9 cellular contexts compared by ENCODE assay signal in genomic region chr11:75492181-75492820, GRCh38. TPM values are rescaled to one million over a fixed set of nuclear protein-coding genes. Genes with fewer than 3 reads are reported as not detected.
DNase-seq lines count a peak whose midpoint lies in the region; ATAC-seq and TF ChIP-seq lines count a peak whose summit lies in the region.
"Had no signal": no experiment of that assay in that cellular context is flagged by ENCODE, and none has a peak within 500 bp of the region (broad histone marks: within the 10 kb centered on the region; RNA-seq: fewer than 3 reads in every experiment).

No MANE protein-coding gene starts in this region.

- peak overlapping the region; percentile 82 for H3K27ac Mint-ChIP-seq in activated T-helper 1 cell treated with anti-CD3 and anti-CD28 coated beads, Interleukin-12 subunit alpha, Interleukin-12 subunit beta, Interleukin-2, Interleukin-4 antibody, amounts not matched to agents 30 ng/mL and 10 ng/mL and 1 ng/mL, durations not matched to agents 14 hours and 24 hours and 36 hours

- no peaks in the 10 kb centered on the region for H4K20me1 ChIP-seq in PC-9 (ENCODE audit: insufficient read depth)

- H3K9me3 ChIP-seq in PC-9 (ENCODE audit: insufficient read depth, low read depth): no peaks in the 10 kb centered on the region

- peak overlapping the region; percentile 50 for H3K4me2 ChIP-seq in PC-9

- POLR2A ChIA-PET in PC-9 (lab: Charles Lee; ENCODE audit: unreplicated experiment): no interaction called here

- peaks cover 15% of the 10 kb centered on the region; the same call in 1 of the 2 replicates for H3F3A ChIP-seq in PC-9 (ENCODE audit: insufficient read depth, low read depth)

- H3K9me2 ChIP-seq in PC-9 (ENCODE audit: insufficient read depth): no peaks in the 10 kb centered on the region

- no peaks in the 10 kb centered on the region for H3K27me3 Mint-ChIP-seq in activated T-helper 1 cell treated with anti-CD3 and anti-CD28 coated beads, Interleukin-12 subunit alpha, Interleukin-12 subunit beta, Interleukin-2, Interleukin-4 antibody, amounts not matched to agents 30 ng/mL and 10 ng/mL and 1 ng/mL, durations not matched to agents 14 hours and 24 hours and 36 hours (ENCODE audit: insufficient read depth)

- no TSS peak for BruUV-seq in PC-9 (replicated peaks; lab: Mats Ljungman, UMichigan)

- H2AFZ ChIP-seq in PC-9: peak overlapping the region; percentile 72

- H3K4me3 Mint-ChIP-seq in activated T-helper 1 cell treated with anti-CD3 and anti-CD28 coated beads, Interleukin-12 subunit alpha, Interleukin-12 subunit beta, Interleukin-2, Interleukin-4 antibody, amounts not matched to agents 30 ng/mL and 10 ng/mL and 1 ng/mL, durations not matched to agents 14 hours and 24 hours and 36 hours: peak overlapping the region; percentile 24

- intact Hi-C loops in PC-9 (cut with micrococcal nuclease; ENCODE audit: unreplicated experiment): no loop called here
- intact Hi-C loops in activated T-helper 1 cell treated with anti-CD3 and anti-CD28 coated beads, Interleukin-12 subunit alpha, Interleukin-12 subunit beta, Interleukin-2, Interleukin-4 antibody, amounts not matched to agents 30 ng/mL and 10 ng/mL and 1 ng/mL, durations not matched to agents 14 hours and 24 hours and 36 hours (cut with micrococcal nuclease): loop anchor here (2.0 kb wide), 1 partner anchor 32 kb away; the partner anchor contains the start of gene GDPD5

- peaks cover 27% of the 10 kb centered on the region for H3K4me1 ChIP-seq in PC-9 (replicated peaks; ENCODE audit: insufficient read depth)

- no peaks in the 10 kb centered on the region for H3K36me3 ChIP-seq in PC-9 (ENCODE audit: low read depth)

- H3K27me3 ChIP-seq in PC-9 (ENCODE audit: insufficient read depth, low read depth): no peaks in the 10 kb centered on the region

- H3K4me1 Mint-ChIP-seq in activated T-helper 1 cell treated with anti-CD3 and anti-CD28 coated beads, Interleukin-12 subunit alpha, Interleukin-12 subunit beta, Interleukin-2, Interleukin-4 antibody, amounts not matched to agents 30 ng/mL and 10 ng/mL and 1 ng/mL, durations not matched to agents 14 hours and 24 hours and 36 hours (ENCODE audit: low read depth): peaks cover 24% of the 10 kb centered on the region

- ATAC-seq in HG02973 (IDR thresholded peaks at IDR 0.05; ENCODE audit: unreplicated experiment): no peak

- TF ChIP-seq CTCF in PC-9 (conservative IDR thresholded peaks at IDR 0.05): no peak

- no peaks in the 10 kb centered on the region for H3K9me3 Mint-ChIP-seq in activated T-helper 1 cell treated with anti-CD3 and anti-CD28 coated beads, Interleukin-12 subunit alpha, Interleukin-12 subunit beta, Interleukin-2, Interleukin-4 antibody, amounts not matched to agents 30 ng/mL and 10 ng/mL and 1 ng/mL, durations not matched to agents 14 hours and 24 hours and 36 hours

- DNase-seq in activated gamma-delta T cell treated with Interleukin-2 at 50 U/mL for 16 hours (peak; percentile 51), activated gamma-delta T cell (lab: John Stamatoyannopoulos, UW) (no peak), PC-9 (no peak), caudate nucleus (lab: John Stamatoyannopoulos, UW) (no peak), D341Med (ENCODE audit: low spot score) (no peak)
- peak; percentile 49 for DNase-seq in activated T-helper 1 cell treated with anti-CD3 and anti-CD28 coated beads, Interleukin-12 subunit alpha, Interleukin-12 subunit beta, Interleukin-2, Interleukin-4 antibody, amounts not matched to agents 30 ng/mL and 10 ng/mL and 1 ng/mL, durations not matched to agents 14 hours and 24 hours and 36 hours (ENCODE audit: low spot score)
- DNase-seq in stimulated activated CD4-positive, alpha-beta T cell treated with anti-CD3 and anti-CD28 coated beads, Interleukin-12 subunit alpha, Interleukin-12 subunit beta, amount 100 ng/mL, for 24 hours (ENCODE audit: low read depth in 2 of 2): peak; percentile 12 to 40

- CTCF ChIA-PET in PC-9 (lab: Charles Lee): no interaction called here

- no peak overlapping the region for H3K4me3 ChIP-seq in PC-9
- H3K4me3 ChIP-seq: skin epidermis had no signal

- H3K79me2 ChIP-seq in PC-9 (ENCODE audit: low read depth): no peaks in the 10 kb centered on the region

- H3K27ac ChIP-seq in PC-9: no peak overlapping the region
- H3K27ac ChIP-seq in caudate nucleus (ENCODE audit: low read depth, low read length): no peak overlapping the region

- H3K36me3 Mint-ChIP-seq in activated T-helper 1 cell treated with anti-CD3 and anti-CD28 coated beads, Interleukin-12 subunit alpha, Interleukin-12 subunit beta, Interleukin-2, Interleukin-4 antibody, amounts not matched to agents 30 ng/mL and 10 ng/mL and 1 ng/mL, durations not matched to agents 14 hours and 24 hours and 36 hours (ENCODE audit: low read depth): peaks cover 4% of the 10 kb centered on the region

RNA-seq across cellular contexts. Expression of gene GDPD5, which starts 33.4 kb away (rescaled TPM):
- total RNA-seq in PC-9 (2021): 7.9 and 9.9 TPM in 2 replicates
- total RNA-seq in activated T-helper 1 cell treated with anti-CD3 and anti-CD28 coated beads, Interleukin-12 subunit alpha, Interleukin-12 subunit beta, Interleukin-2, Interleukin-4 antibody, amounts not matched to agents 30 ng/mL and 10 ng/mL and 1 ng/mL, durations not matched to agents 14 hours and 24 hours and 36 hours: 9.7 and 13.5 TPM in 2 replicates

RNA-seq across cellular contexts. Expression of gene KLHL35, which starts 59.3 kb away (rescaled TPM):
- total RNA-seq in PC-9 (2021): 11.1 and 18.9 TPM in 2 replicates
- 2.5 and 2.8 TPM in 2 replicates for total RNA-seq in activated T-helper 1 cell treated with anti-CD3 and anti-CD28 coated beads, Interleukin-12 subunit alpha, Interleukin-12 subunit beta, Interleukin-2, Interleukin-4 antibody, amounts not matched to agents 30 ng/mL and 10 ng/mL and 1 ng/mL, durations not matched to agents 14 hours and 24 hours and 36 hours

Comparison
In these comparisons a context has a peak if more than half of its experiments do, and no peak if none do; other contexts are left out.
1. DNase-seq: peak in activated gamma-delta T cell treated with Interleukin-2 at 50 U/mL for 16 hours (single experiment), activated T-helper 1 cell treated with anti-CD3 and anti-CD28 coated beads, Interleukin-12 subunit alpha, Interleukin-12 subunit beta, Interleukin-2, Interleukin-4 antibody, amounts not matched to agents 30 ng/mL and 10 ng/mL and 1 ng/mL, durations not matched to agents 14 hours and 24 hours and 36 hours (single experiment) and stimulated activated CD4-positive, alpha-beta T cell treated with anti-CD3 and anti-CD28 coated beads, Interleukin-12 subunit alpha, Interleukin-12 subunit beta, amount 100 ng/mL, for 24 hours (2 of 2); none in activated gamma-delta T cell (single experiment), PC-9 (0 of 2), caudate nucleus (0 of 61) and D341Med (single experiment).